In the genomic region with DNA sequence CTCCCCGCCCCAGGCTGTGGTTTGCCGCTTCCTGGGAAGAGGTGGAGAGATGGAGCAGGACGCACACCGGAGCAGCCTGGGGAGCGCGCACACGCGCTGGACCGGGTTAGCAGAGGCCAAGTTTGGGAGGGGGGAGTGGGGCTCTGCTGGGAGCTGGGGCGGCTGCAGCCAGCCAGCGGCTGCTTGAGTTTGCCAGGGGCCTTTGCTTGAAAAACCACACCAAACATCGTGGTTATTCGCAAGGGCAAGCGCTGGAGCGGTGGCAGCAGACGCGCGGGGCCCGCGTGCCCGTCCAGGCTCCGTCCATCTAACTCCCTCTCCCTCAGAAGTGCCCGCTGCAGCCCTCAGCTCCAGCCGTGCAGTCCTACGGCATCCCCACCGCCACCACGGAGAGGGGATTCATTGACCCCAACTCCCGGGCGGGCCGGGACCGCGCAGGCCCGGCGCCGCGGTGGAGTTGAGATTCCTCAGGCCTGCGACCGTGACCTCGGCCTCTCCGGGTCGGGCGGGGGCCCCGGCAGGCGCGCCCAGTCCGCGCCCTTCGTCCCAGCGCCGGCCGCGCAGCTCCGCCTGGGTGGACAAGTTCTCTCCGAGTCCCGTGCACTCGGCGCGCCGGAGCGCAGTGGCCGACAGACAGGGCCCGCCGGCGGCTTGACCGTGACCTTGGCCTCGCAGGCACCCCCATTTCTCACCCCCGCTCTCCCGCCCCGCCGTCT, we compare ENCODE assay signal across 8 cellular contexts. TPM values are rescaled to one million over a fixed set of nuclear protein-coding genes. Genes with fewer than 3 reads are reported as not detected.
DNase-seq lines count a peak whose midpoint lies in the region; ATAC-seq and TF ChIP-seq lines count a peak whose summit lies in the region.

No MANE protein-coding gene starts in this region.

- H3K4me1 Mint-ChIP-seq in stimulated activated naive B cell treated with anti-CD40 and anti-IgM and Interleukin-4, amounts not matched to agents 10 μg/mL and 1 μg/mL and 100 μg/mL, for 72 hours = peaks cover 19 to 35% of the 10 kb centered on the region in 2 donors

- H3K27me3 ChIP-seq in Loucy (ENCODE audit: insufficient read depth, low read length, poor library complexity, severe bottlenecking) = no peaks in the 10 kb centered on the region
- H3K27me3 ChIP-seq in colonic mucosa = no peaks in the 10 kb centered on the region

- DNase-seq in colonic mucosa (peak; percentile 55), kidney glomerular epithelial cell (lab: John Stamatoyannopoulos, UW) (peak; percentile 4), activated gamma-delta T cell treated with Interleukin-2 at 50 U/mL for 16 hours (no peak), NCI-H2107 (lab: John Stamatoyannopoulos, UW) (no peak)
- DNase-seq in stimulated activated naive B cell treated with anti-CD40 and anti-IgM and Interleukin-4, amounts not matched to agents 10 μg/mL and 1 μg/mL and 100 μg/mL, for 72 hours = no peak

- peaks cover 6% of the 10 kb centered on the region; the same call in 1 of the 2 replicates for H3F3A ChIP-seq in Loucy (ENCODE audit: low read depth)

- H3K79me2 ChIP-seq in Loucy (ENCODE audit: insufficient read depth, low read length) = peaks cover 83% of the 10 kb centered on the region

- peak overlapping the region; percentile 20 for H3K27ac ChIP-seq in colonic mucosa

- intact Hi-C loops in colonic mucosa (cut with DNase I) = no loop called here

- peak overlapping the region; percentile 71 to 82 for H3K4me3 Mint-ChIP-seq in stimulated activated naive B cell treated with anti-CD40 and anti-IgM and Interleukin-4, amounts not matched to agents 10 μg/mL and 1 μg/mL and 100 μg/mL, for 72 hours

- no peak for ATAC-seq in stimulated activated naive B cell treated with anti-CD40 and anti-IgM and Interleukin-4, amounts not matched to agents 10 μg/mL and 1 μg/mL and 100 μg/mL, for 72 hours (replicated peaks)
- ATAC-seq in HG02973 (IDR thresholded peaks at IDR 0.05; ENCODE audit: unreplicated experiment) (no peak), HG03432 (IDR thresholded peaks at IDR 0.05; ENCODE audit: unreplicated experiment) (no peak)

- no peak for TF ChIP-seq CTCF in Loucy (conservative IDR thresholded peaks at IDR 0.05; ENCODE audit: low read length)
- no peak for TF ChIP-seq CTCF in colonic mucosa (IDR thresholded peaks at IDR 0.05)

- H2AFZ ChIP-seq in Loucy (ENCODE audit: low read length) = no peak overlapping the region

- H3K9me3 ChIP-seq in Loucy (ENCODE audit: insufficient read depth, low read depth, low read length) = no peaks in the 10 kb centered on the region
- no peaks in the 10 kb centered on the region for H3K9me3 ChIP-seq in colonic mucosa

- H3K27me3 Mint-ChIP-seq in stimulated activated naive B cell treated with anti-CD40 and anti-IgM and Interleukin-4, amounts not matched to agents 10 μg/mL and 1 μg/mL and 100 μg/mL, for 72 hours = peaks cover 25 to 35% of the 10 kb centered on the region in 2 donors

- H4K20me1 ChIP-seq in Loucy (ENCODE audit: insufficient read depth, low read length, poor library complexity, severe bottlenecking) = peaks cover 82% of the 10 kb centered on the region

- H3K4me3 ChIP-seq in Loucy (ENCODE audit: low read length, poor library complexity, severe bottlenecking) (no peak overlapping the region), colonic mucosa (peak overlapping the region; percentile 39)

- H3K4me1 ChIP-seq in Loucy (ENCODE audit: insufficient read depth, low read length, poor library complexity, severe bottlenecking) (peaks cover 75% of the 10 kb centered on the region), colonic mucosa (peaks cover 6% of the 10 kb centered on the region)

- no peak overlapping the region for H3K9ac ChIP-seq in Loucy (ENCODE audit: low read depth, low read length, poor library complexity, severe bottlenecking)
- peak overlapping the region in 1 of 2 donors; percentile 61 for H3K9ac ChIP-seq in colonic mucosa (ENCODE audit: low read depth in 2 of 2, low read length in 2 of 2)

- H3K9me3 Mint-ChIP-seq in stimulated activated naive B cell treated with anti-CD40 and anti-IgM and Interleukin-4, amounts not matched to agents 10 μg/mL and 1 μg/mL and 100 μg/mL, for 72 hours = no peaks in the 10 kb centered on the region

- H3K36me3 Mint-ChIP-seq in stimulated activated naive B cell treated with anti-CD40 and anti-IgM and Interleukin-4, amounts not matched to agents 10 μg/mL and 1 μg/mL and 100 μg/mL, for 72 hours = peaks cover 5 to 25% of the 10 kb centered on the region in 2 donors

- H3K27ac Mint-ChIP-seq in stimulated activated naive B cell treated with anti-CD40 and anti-IgM and Interleukin-4, amounts not matched to agents 10 μg/mL and 1 μg/mL and 100 μg/mL, for 72 hours = no peak overlapping the region

- peaks cover 12% of the 10 kb centered on the region; the same call in 1 of the 2 replicates for H3K36me3 ChIP-seq in Loucy (ENCODE audit: insufficient read depth, low read length)
- H3K36me3 ChIP-seq in colonic mucosa = no peaks in the 10 kb centered on the region

- peak overlapping the region; percentile 41 for H3K4me2 ChIP-seq in Loucy (ENCODE audit: low read depth, low read length, poor library complexity, severe bottlenecking)

- no peaks in the 10 kb centered on the region for H3K9me2 ChIP-seq in Loucy (replicated peaks; ENCODE audit: low read depth, low read length)

RNA-seq across cellular contexts. Expression of a gene that starts 4.5 kb away (rescaled TPM):
- 10 to 100 TPM; 43.4 to 59.1 TPM for total RNA-seq in colonic mucosa

RNA-seq across cellular contexts. Expression of a gene that starts 6.2 kb away (rescaled TPM):
- 10 to 100 TPM; 16.6 to 34.3 TPM for total RNA-seq in colonic mucosa

Comparison
In these comparisons a context has a peak if more than half of its experiments do, and no peak if none do; other contexts are left out.
1. DNase-seq: peak in colonic mucosa (single experiment) and kidney glomerular epithelial cell (single experiment); none in stimulated activated naive B cell treated with anti-CD40 and anti-IgM and Interleukin-4, amounts not matched to agents 10 μg/mL and 1 μg/mL and 100 μg/mL, for 72 hours (single experiment), activated gamma-delta T cell treated with Interleukin-2 at 50 U/mL for 16 hours (single experiment) and NCI-H2107 (single experiment).